18 cellular contexts compared by ENCODE assay signal in genomic region chr11:110764485-110764884, GRCh38. TPM values are rescaled to one million over a fixed set of nuclear protein-coding genes. Genes with fewer than 3 reads are reported as not detected.
DNase-seq lines count a peak whose midpoint lies in the region; ATAC-seq and TF ChIP-seq lines count a peak whose summit lies in the region.
"Had no signal": no experiment of that assay in that cellular context is flagged by ENCODE, and none has a peak within 500 bp of the region (broad histone marks: within the 10 kb centered on the region; RNA-seq: fewer than 3 reads in every experiment).

No MANE protein-coding gene starts in this region.

- H3K27me3 ChIP-seq in skeletal muscle satellite cell (ENCODE audit: control insufficient read depth, insufficient read depth, low read length), result no peaks in the 10 kb centered on the region
- H3K27me3 ChIP-seq: BLaER1 had no signal

- POLR2A ChIA-PET in HEK293 (lab: Yijun Ruan, JAX), result no interaction called here

- H3K27ac ChIP-seq in HEK293 (ENCODE audit: extremely low read depth, low read depth, low read length), result no peak overlapping the region
- H3K27ac ChIP-seq: BLaER1, C4-2B had no signal

- peaks cover 4% of the 10 kb centered on the region; the same call in 1 of the 2 replicates for H3K4me1 ChIP-seq in HEK293 (ENCODE audit: control insufficient read depth, insufficient read depth, low read length)
- peaks cover 36% of the 10 kb centered on the region for H3K4me1 ChIP-seq in skeletal muscle satellite cell (ENCODE audit: control insufficient read depth, insufficient read depth, low read length)
- H3K4me1 ChIP-seq: Caco-2, HAP-1 had no signal

- H3K4me3 ChIP-seq in HEK293 (ENCODE audit: low read depth, low read length) (no peak overlapping the region), fibroblast of mammary gland (ENCODE audit: control insufficient read depth, low read depth, low read length) (no peak overlapping the region), skeletal muscle satellite cell (ENCODE audit: low read length) (no peak overlapping the region)
- H3K4me3 ChIP-seq: BLaER1, HAP-1 had no signal

- H3K9me3 ChIP-seq in HEK293 (ENCODE audit: control insufficient read depth, insufficient read depth, low read depth, low read length) (no peaks in the 10 kb centered on the region), skeletal muscle satellite cell (replicated peaks; ENCODE audit: low read length) (no peaks in the 10 kb centered on the region)
- H3K9me3 ChIP-seq: BLaER1, Caco-2, HAP-1 had no signal

- no peak for ATAC-seq in GM19452 (IDR thresholded peaks at IDR 0.05; ENCODE audit: unreplicated experiment)
- no peak for ATAC-seq in GM21390 (IDR thresholded peaks at IDR 0.05; ENCODE audit: unreplicated experiment)
- ATAC-seq: CD8-positive, alpha-beta T cell had no signal

- H3K4me2 ChIP-seq in skeletal muscle satellite cell (ENCODE audit: low read length), result peak overlapping the region; percentile 51
- H3K4me2 ChIP-seq: BLaER1 had no signal

- CTCF ChIA-PET in HEK293 (lab: Yijun Ruan, JAX), result no interaction called here

- TF ChIP-seq CTCF in HEK293 (tag by site-specific recombination; IDR thresholded peaks at IDR 0.05), result no peak
- no peak for TF ChIP-seq CTCF in fibroblast of mammary gland (conservative IDR thresholded peaks at IDR 0.05; ENCODE audit: control insufficient read depth, insufficient read depth, low read depth, low read length)

- H3K36me3 ChIP-seq in HEK293 (ENCODE audit: control insufficient read depth in 2 of 2, insufficient read depth in 1 of 2, low read length in 2 of 2), result no peaks in the 10 kb centered on the region
- no peaks in the 10 kb centered on the region for H3K36me3 ChIP-seq in skeletal muscle satellite cell (ENCODE audit: insufficient read depth, low read length)
- H3K36me3 ChIP-seq: BLaER1, HAP-1 had no signal

- no peak overlapping the region for H3K9ac ChIP-seq in skeletal muscle satellite cell (ENCODE audit: low read depth, low read length)
- H3K9ac ChIP-seq: BLaER1 had no signal

- DNase-seq in OCI-M1 (lab: John Stamatoyannopoulos, UW), result peak; percentile 14
- peak; percentile 20 for DNase-seq in fibroblast of mammary gland (ENCODE audit: low read depth)
- no peak for DNase-seq in T1000 (lab: John Stamatoyannopoulos, UW)
- DNase-seq in NCI-H2029 treated with DMSO at 0.1 percent for 48 hours (lab: John Stamatoyannopoulos, UW), result no peak
- DNase-seq: Caco-2; CD4-positive, CD25-positive, alpha-beta regulatory T cell; CD8-positive, alpha-beta T cell; DMS153; DND-41; GOT3 had no signal

TF ChIP-seq in HEK293, 187 proteins besides CTCF, POLR2A, EP300 and RAD21:
- TF ChIP-seq ZNF174 (tag by site-specific recombination; IDR thresholded peaks at IDR 0.05), result no peak
- no peak for TF ChIP-seq ZNF704 (tag by site-specific recombination; IDR thresholded peaks at IDR 0.05)
- TF ChIP-seq ZNF837 (tag by site-specific recombination; IDR thresholded peaks at IDR 0.05), result no peak
- no peak for TF ChIP-seq HIC1 (tag by site-specific recombination; IDR thresholded peaks at IDR 0.05)
- TF ChIP-seq ZNF626 (tag by site-specific recombination; IDR thresholded peaks at IDR 0.05), result no peak
- no peak for TF ChIP-seq ZNF571 (tag by site-specific recombination; IDR thresholded peaks at IDR 0.05)
- no peak for TF ChIP-seq SCRT2 (tag by site-specific recombination; IDR thresholded peaks at IDR 0.05)
- TF ChIP-seq ZNF645 (tag by site-specific recombination; IDR thresholded peaks at IDR 0.05), result no peak
- peak; percentile 75 for TF ChIP-seq ZBTB21 (tag by site-specific recombination; IDR thresholded peaks at IDR 0.05)
- peak; percentile 61 for TF ChIP-seq ZNF629 (tag by site-specific recombination; IDR thresholded peaks at IDR 0.05)
- TF ChIP-seq OSR2 (tag by site-specific recombination; IDR thresholded peaks at IDR 0.05), result no peak
- TF ChIP-seq ZSCAN5A (tag by site-specific recombination; IDR thresholded peaks at IDR 0.05), result no peak
- TF ChIP-seq GLIS1 (tag by site-specific recombination; IDR thresholded peaks at IDR 0.05), result no peak
- no peak for TF ChIP-seq ZNF561 (tag by site-specific recombination; IDR thresholded peaks at IDR 0.05; ENCODE audit: borderline replicate concordance)
- no peak for TF ChIP-seq FEZF1 (tag by site-specific recombination; IDR thresholded peaks at IDR 0.05)
- no peak for TF ChIP-seq ZNF791 (tag by site-specific recombination; IDR thresholded peaks at IDR 0.05)
- peak; percentile 83 for TF ChIP-seq ATF2 (tag by site-specific recombination; IDR thresholded peaks at IDR 0.05; ENCODE audit: low read depth)
- TF ChIP-seq ZNF302 (tag by site-specific recombination; IDR thresholded peaks at IDR 0.05; ENCODE audit: low read depth), result no peak
- no peak for TF ChIP-seq ZNF423 (tag by site-specific recombination; IDR thresholded peaks at IDR 0.05)

RNA-seq across cellular contexts. Expression of gene ARHGAP20, which starts 52.2 kb away (rescaled TPM):
- 2.0 and 2.5 TPM in 2 replicates for total RNA-seq in skeletal muscle satellite cell (2012; rRNA removed)
- total RNA-seq: A172; CD4-positive, CD25-positive, alpha-beta regulatory T cell had no signal

Comparison
In these comparisons a context has a peak if more than half of its experiments do, and no peak if none do; other contexts are left out.
1. DNase-seq: peak in OCI-M1 (single experiment) and fibroblast of mammary gland (single experiment); none in T1000 (single experiment) and NCI-H2029 treated with DMSO at 0.1 percent for 48 hours (single experiment).